ENCODE assay signal across 18 cellular contexts in genomic region chr2:44997948-44998347, GRCh38. TPM values are rescaled to one million over a fixed set of nuclear protein-coding genes. Genes with fewer than 3 reads are reported as not detected.
A peak's percentile ranks its signal among the peaks of the same experiment; 100 is the strongest.
DNase-seq lines count a peak whose midpoint lies in the region; ATAC-seq lines count a peak whose summit lies in the region.
"Had no signal": no experiment of that assay in that cellular context is flagged by ENCODE, and none has a peak within 500 bp of the region (broad histone marks: within the 10 kb centered on the region; RNA-seq: fewer than 3 reads in every experiment).

No MANE protein-coding gene starts in this region.

- H3K9ac ChIP-seq in Karpas-422 (ENCODE audit: low read length) = no peak overlapping the region

- H3K27me3 ChIP-seq in Karpas-422 (ENCODE audit: low read length) = no peaks in the 10 kb centered on the region; the same call in 1 of the 2 replicates
- peaks cover 20% of the 10 kb centered on the region for H3K27me3 ChIP-seq in effector memory CD4-positive, alpha-beta T cell (replicated peaks; ENCODE audit: control insufficient read depth, insufficient read depth, low read length, poor library complexity, severe bottlenecking)

- H3K9me3 ChIP-seq in Karpas-422 (ENCODE audit: low read length) = no peaks in the 10 kb centered on the region
- no peaks in the 10 kb centered on the region for H3K9me3 ChIP-seq in effector memory CD4-positive, alpha-beta T cell (ENCODE audit: control insufficient read depth, low read length)
- H3K9me3 ChIP-seq: MG63 had no signal

- no peaks in the 10 kb centered on the region for H3K79me2 ChIP-seq in Karpas-422 (ENCODE audit: low read length)

- no peak overlapping the region for H3K4me3 ChIP-seq in Karpas-422 (ENCODE audit: low read length)
- H3K4me3 ChIP-seq in effector memory CD4-positive, alpha-beta T cell (ENCODE audit: insufficient read depth, low read depth, low read length, poor library complexity, severe bottlenecking) = no peak overlapping the region
- H3K4me3 ChIP-seq: A549, MG63, PC-9, SK-N-MC had no signal

- H4K20me1 ChIP-seq in Karpas-422 (ENCODE audit: insufficient read depth, low read depth, low read length) = no peaks in the 10 kb centered on the region

- DNase-seq in CD1c-positive myeloid dendritic cell (ENCODE audit: extremely low spot score) (peak; percentile 18), Karpas-422 (peak; percentile 65), amniotic epithelial cell (ENCODE audit: low read depth) (peak; percentile 22), hepatic stellate cell (ENCODE audit: low spot score) (peak; percentile 26), Ammon's horn (ENCODE audit: low spot score) (no peak)
- no peak for DNase-seq in effector memory CD4-positive, alpha-beta T cell
- DNase-seq: CD4-positive, alpha-beta memory T cell; HCEC 1CT; KBM-7; MG63; NCI-H1105 treated with DMSO at 0.1 percent for 48 hours; NCI-H187; NCI-H446; PC-9 had no signal

- H2AFZ ChIP-seq in Karpas-422 (ENCODE audit: low read length) = no peak overlapping the region
- H2AFZ ChIP-seq: PC-9 had no signal

- no peaks in the 10 kb centered on the region for H3K9me2 ChIP-seq in Karpas-422 (replicated peaks; ENCODE audit: insufficient read depth, low read length)

- no peak for ATAC-seq in GM21447 (IDR thresholded peaks at IDR 0.05; ENCODE audit: unreplicated experiment)
- ATAC-seq: A549 had no signal

- no peak overlapping the region for H3K27ac ChIP-seq in Karpas-422 (ENCODE audit: low read length)
- no peak overlapping the region for H3K27ac ChIP-seq in effector memory CD4-positive, alpha-beta T cell (ENCODE audit: insufficient read depth, low read length, poor library complexity, severe bottlenecking)
- H3K27ac ChIP-seq: A549, PC-9, SK-N-MC had no signal

- H3K36me3 ChIP-seq in Karpas-422 (ENCODE audit: insufficient read depth, low read length) = no peaks in the 10 kb centered on the region
- H3K36me3 ChIP-seq in effector memory CD4-positive, alpha-beta T cell (ENCODE audit: control insufficient read depth, insufficient read depth, low read length) = no peaks in the 10 kb centered on the region
- H3K36me3 ChIP-seq: MG63 had no signal

- peaks cover 8% of the 10 kb centered on the region; the same call in 1 of the 2 replicates for H3K4me1 ChIP-seq in Karpas-422 (ENCODE audit: low read length)
- H3K4me1 ChIP-seq in effector memory CD4-positive, alpha-beta T cell (ENCODE audit: control insufficient read depth, insufficient read depth, low read length, poor library complexity, severe bottlenecking) = peaks cover 9% of the 10 kb centered on the region
- H3K4me1 ChIP-seq: A549 had no signal

- no peak overlapping the region for H3K4me2 ChIP-seq in Karpas-422 (ENCODE audit: low read depth, low read length, poor library complexity, severe bottlenecking)
- H3K4me2 ChIP-seq: A549, PC-9 had no signal

RNA-seq across cellular contexts. Expression of gene SIX2, which starts 11.3 kb away (rescaled TPM):
- total RNA-seq in Karpas-422 (2014; rRNA removed; shearing (Covaris generic); ENCODE audit: low replicate concordance) = not detected in 2 replicates
- total RNA-seq: B cell; CD4-positive, alpha-beta memory T cell had no signal

RNA-seq across cellular contexts. Expression of gene SIX3, which starts 56.4 kb away (rescaled TPM):
- not detected in 2 replicates for total RNA-seq in Karpas-422 (2014; rRNA removed; shearing (Covaris generic); ENCODE audit: low replicate concordance)
- total RNA-seq: B cell; CD4-positive, alpha-beta memory T cell had no signal

Comparison
In these comparisons a context has a peak if more than half of its experiments do, and no peak if none do; other contexts are left out.
1. DNase-seq: peak in CD1c-positive myeloid dendritic cell (single experiment), Karpas-422 (single experiment), amniotic epithelial cell (single experiment) and hepatic stellate cell (single experiment); none in effector memory CD4-positive, alpha-beta T cell (0 of 3) and Ammon's horn (single experiment).